In genomic region chr11:117144477-117145392, GRCh38 we compare ENCODE assay signal across 7 cellular contexts. TPM values are rescaled to one million over a fixed set of nuclear protein-coding genes. Genes with fewer than 3 reads are reported as not detected.
DNase-seq lines count a peak whose midpoint lies in the region; ATAC-seq and TF ChIP-seq lines count a peak whose summit lies in the region.

No MANE protein-coding gene starts in this region.

- CTCF ChIA-PET in IMR-90 (lab: Yijun Ruan, JAX): no interaction called here

- DNase-seq in GM12865 (ENCODE audit: low read depth): peak; percentile 68
- DNase-seq in IMR-90: peak; percentile 86
- peak; percentile 18 for DNase-seq in T-helper 9 cell
- no peak for DNase-seq in central memory CD8-positive, alpha-beta T cell (ENCODE audit: low spot score in 2 of 2)
- peak; percentile 39 for DNase-seq in inferior parietal cortex (ENCODE audit: extremely low spot score)

- peaks cover 41% of the 10 kb centered on the region for H3K4me1 Mint-ChIP-seq in central memory CD8-positive, alpha-beta T cell

- H3K18ac ChIP-seq in IMR-90 (ENCODE audit: low read depth, low read length): peak overlapping the region; percentile 75

- intact Hi-C loops in IMR-90 (cut with micrococcal nuclease): loop anchor here (1.0 to 2.0 kb wide), 2 partner anchors 34 to 38 kb away; partner anchors contain the start of gene SIDT2

- H2BK5ac ChIP-seq in IMR-90 (ENCODE audit: low read depth, low read length, poor library complexity, severe bottlenecking): peak overlapping the region; percentile 89

- WGBS in IMR-90 (ENCODE audit: extremely low coverage in 2 of 2, insufficient read length in 1 of 2), 2 experiments: 0% methylated on average over 19 of the region's 62 CpGs; no CpG with 5 or more reads in 1 of the 2 experiments

- H4K91ac ChIP-seq in IMR-90 (ENCODE audit: insufficient read depth, low read depth, low read length): peak overlapping the region; percentile 86

- peak overlapping the region; percentile 99 for H2AK9ac ChIP-seq in IMR-90 (replicated peaks; ENCODE audit: low read depth, low read length, poor library complexity)

- H2AFZ ChIP-seq in IMR-90 (replicated peaks; ENCODE audit: low read length, poor library complexity): peak overlapping the region; percentile 100

- H4K20me1 ChIP-seq in IMR-90 (ENCODE audit: insufficient read depth, low read length): peaks cover 51% of the 10 kb centered on the region

- in situ Hi-C loops in IMR-90 (cut with MboI; ENCODE audit: low sequenced_read_pairs): no loop called here

- H3K4me1 ChIP-seq in IMR-90 (ENCODE audit: control insufficient read depth, insufficient read depth, low read length): peaks cover 2% of the 10 kb centered on the region; the same call in 1 of the 2 replicates

- H3K27ac ChIP-seq in IMR-90 (ENCODE audit: insufficient read depth, low read length) (peak overlapping the region; percentile 85), skin epidermis (peak overlapping the region; percentile 73 to 94 (median 90))

- H3K56ac ChIP-seq in IMR-90 (ENCODE audit: extremely low read depth, insufficient read depth, low read length): peak overlapping the region; percentile 87; the same call in 1 of the 2 replicates

- peak overlapping the region; percentile 93 for H3K4ac ChIP-seq in IMR-90 (ENCODE audit: low read depth, low read length)

- H3K27me3 Mint-ChIP-seq in central memory CD8-positive, alpha-beta T cell: peaks cover 23% of the 10 kb centered on the region

- no peak overlapping the region for H2BK20ac ChIP-seq in IMR-90 (ENCODE audit: low read depth, low read length)

- H3K4me3 ChIP-seq in GM12865 (ENCODE audit: low read depth, low read length) (peak overlapping the region; percentile 97), IMR-90 (ENCODE audit: insufficient read depth, low read depth, low read length) (peak overlapping the region; percentile 73), skin epidermis (peak overlapping the region; percentile 73 to 97 (median 92))

- H3K4me3 Mint-ChIP-seq in central memory CD8-positive, alpha-beta T cell: peak overlapping the region; percentile 97

- BruUV-seq in IMR-90 (replicated peaks; lab: Mats Ljungman, UMichigan): no TSS peak

- no peaks in the 10 kb centered on the region for H3K9me3 Mint-ChIP-seq in central memory CD8-positive, alpha-beta T cell

- dilution Hi-C loops in IMR-90 (cut with HindIII; ENCODE audit: low sequenced_read_pairs, unreplicated experiment): no loop called here

- H3K36me3 Mint-ChIP-seq in central memory CD8-positive, alpha-beta T cell (ENCODE audit: insufficient read depth): peaks cover 31% of the 10 kb centered on the region

- TF ChIP-seq POLR2A in IMR-90 (IDR thresholded peaks at IDR 0.05; ENCODE audit: low read depth, low read length): peak; percentile 16; the same call in 1 of the 2 replicates

- peak overlapping the region; percentile 84 for H2AK5ac ChIP-seq in IMR-90 (ENCODE audit: low read depth, low read length)

- peak overlapping the region; percentile 95 for H3K4me2 ChIP-seq in IMR-90 (ENCODE audit: low read depth, low read length)

- H3K9me3 ChIP-seq in IMR-90 (ENCODE audit: control insufficient read depth, insufficient read depth, low read length): no peaks in the 10 kb centered on the region

- peak overlapping the region; percentile 96 for H3K9ac ChIP-seq in IMR-90 (ENCODE audit: low read depth, low read length)

- H3K27me3 ChIP-seq in IMR-90 (ENCODE audit: control insufficient read depth, insufficient read depth, low read length): no peaks in the 10 kb centered on the region

- H4K5ac ChIP-seq in IMR-90 (ENCODE audit: low read depth, low read length): peak overlapping the region; percentile 54

- TF ChIP-seq RAD21 in IMR-90 (IDR thresholded peaks at IDR 0.05; ENCODE audit: low read length): no peak

- H3K27ac Mint-ChIP-seq in central memory CD8-positive, alpha-beta T cell (ENCODE audit: low read depth): peak overlapping the region; percentile 89

- peak overlapping the region; percentile 16; the same call in 1 of the 3 replicates for H2BK15ac ChIP-seq in IMR-90 (ENCODE audit: low read depth, low read length)

- peaks cover 0 to 28% of the 10 kb centered on the region in 2 experiments; a peak in 1 of 4 replicates for H3K79me1 ChIP-seq in IMR-90 (ENCODE audit: low read depth in 1 of 2, low read length in 2 of 2)

- H3K9me1 ChIP-seq in IMR-90 (ENCODE audit: insufficient read depth, low read length): peaks cover 4% of the 10 kb centered on the region

- H3K23ac ChIP-seq in IMR-90 (ENCODE audit: low read depth, low read length): peak overlapping the region; percentile 84

- peaks cover 8% of the 10 kb centered on the region for H3K36me3 ChIP-seq in IMR-90 (ENCODE audit: control insufficient read depth, insufficient read depth, low read length)

- H3K14ac ChIP-seq in IMR-90 (replicated peaks; ENCODE audit: low read depth, low read length): peak overlapping the region; percentile 98

- peak; percentile 42 for ATAC-seq in GM21786 (IDR thresholded peaks at IDR 0.05; ENCODE audit: unreplicated experiment)
- peak; percentile 66 for ATAC-seq in IMR-90 (ENCODE audit: low read depth)
- peak; percentile 59 for ATAC-seq in central memory CD8-positive, alpha-beta T cell (replicated peaks; ENCODE audit: extremely low read depth, poor library complexity, severe bottlenecking)

- peak overlapping the region; percentile 62 for H2BK120ac ChIP-seq in IMR-90 (ENCODE audit: low read depth, low read length)

- POLR2A ChIA-PET in IMR-90 (lab: Charles Lee; ENCODE audit: unreplicated experiment): interaction anchor here (0.5 to 1.8 kb wide), 6 partner anchors 18 to 220 kb away, joined by 3 to 14 read pairs (median 4); partner anchors contain the start of gene SIDT2

- H4K8ac ChIP-seq in IMR-90 (ENCODE audit: low read depth in 2 of 2, low read length in 2 of 2): peak overlapping the region; percentile 60 to 82

- TF ChIP-seq CTCF in GM12865 (IDR thresholded peaks at IDR 0.05; ENCODE audit: insufficient read depth, low read depth, low read length, missing control alignments) (no peak), IMR-90 (conservative IDR thresholded peaks at IDR 0.05; ENCODE audit: low read depth, low read length) (no peak)

TF ChIP-seq in IMR-90, 13 proteins besides CTCF, POLR2A, EP300 and RAD21:
- TF ChIP-seq NFE2L2 (IDR thresholded peaks at IDR 0.05; ENCODE audit: low read depth, low read length) (no peak), RFX5 (IDR thresholded peaks at IDR 0.05; ENCODE audit: low read depth, low read length) (no peak), CHD1 (IDR thresholded peaks at IDR 0.05; ENCODE audit: low read depth, low read length) (no peak), MXI1 (IDR thresholded peaks at IDR 0.05; ENCODE audit: borderline replicate concordance, low read depth, low read length) (0 out of 2 replicates have a peak, but pooled peaks have one; percentile 14), ELK1 (IDR thresholded peaks at IDR 0.05; ENCODE audit: borderline replicate concordance, low read depth, low read length) (no peak), SMC3 (IDR thresholded peaks at IDR 0.05; ENCODE audit: low read depth, low read length) (no peak), CEBPB (IDR thresholded peaks at IDR 0.05; ENCODE audit: low read depth, low read length) (no peak), FOS (IDR thresholded peaks at IDR 0.05; ENCODE audit: low read depth, low read length) (peak; percentile 79), MAZ (IDR thresholded peaks at IDR 0.05; ENCODE audit: borderline replicate concordance, low read depth, low read length) (no peak), USF2 (IDR thresholded peaks at IDR 0.05; ENCODE audit: low read depth, low read length) (no peak), MAFK (IDR thresholded peaks at IDR 0.05; ENCODE audit: low read depth, low read length) (no peak), RCOR1 (IDR thresholded peaks at IDR 0.05; ENCODE audit: insufficient replicate concordance, low read length) (no peak), BHLHE40 (IDR thresholded peaks at IDR 0.05; ENCODE audit: low read depth, low read length) (peak; percentile 40; the same call in 1 of the 2 replicates)

RNA-seq across cellular contexts. Expression of gene PAFAH1B2, which starts 0.6 kb away (rescaled TPM):
- 213 and 280 TPM in 2 replicates for total RNA-seq in IMR-90 (2012; rRNA removed)
- 24.2 and 29.8 TPM in 2 replicates for polyA plus RNA-seq in IMR-90 (2012; rRNA removed)
- 10.3 and 25.1 TPM in 2 replicates for polyA plus RNA-seq in IMR-90 (2012; cell fraction: cytosol; rRNA removed)
- polyA plus RNA-seq in IMR-90 (2012; cell fraction: nucleus; rRNA removed; ENCODE audit: low replicate concordance): 7.3 and 18.9 TPM in 2 replicates

RNA-seq across cellular contexts. Expression of gene SIDT2, which starts 33.8 kb away (rescaled TPM):
- total RNA-seq in IMR-90 (2012; rRNA removed): 6.7 and 7.3 TPM in 2 replicates
- polyA plus RNA-seq in IMR-90 (2012; rRNA removed): 29.7 and 30.3 TPM in 2 replicates
- polyA plus RNA-seq in IMR-90 (2012; cell fraction: cytosol; rRNA removed): 13.2 and 30.9 TPM in 2 replicates
- 68.9 and 117 TPM in 2 replicates for polyA plus RNA-seq in IMR-90 (2012; cell fraction: nucleus; rRNA removed; ENCODE audit: low replicate concordance)

RNA-seq across cellular contexts. Expression of gene SIK3, which starts 46.5 kb away (rescaled TPM):
- 8.2 and 17.2 TPM in 2 replicates for total RNA-seq in IMR-90 (2012; rRNA removed)
- 7.5 and 9.1 TPM in 2 replicates for polyA plus RNA-seq in IMR-90 (2012; rRNA removed)
- polyA plus RNA-seq in IMR-90 (2012; cell fraction: cytosol; rRNA removed): 4.5 and 6.9 TPM in 2 replicates
- 18.6 and 18.8 TPM in 2 replicates for polyA plus RNA-seq in IMR-90 (2012; cell fraction: nucleus; rRNA removed; ENCODE audit: low replicate concordance)

RNA-seq across cellular contexts. Expression of gene TAGLN, which starts 54.4 kb away (rescaled TPM):
- total RNA-seq in IMR-90 (2012; rRNA removed): 1,558 and 2,558 TPM in 2 replicates
- 3,760 and 3,780 TPM in 2 replicates for polyA plus RNA-seq in IMR-90 (2012; rRNA removed)
- 3,517 and 4,395 TPM in 2 replicates for polyA plus RNA-seq in IMR-90 (2012; cell fraction: cytosol; rRNA removed)
- 1,556 and 1,814 TPM in 2 replicates for polyA plus RNA-seq in IMR-90 (2012; cell fraction: nucleus; rRNA removed; ENCODE audit: low replicate concordance)

Comparison
In these comparisons a context has a peak if more than half of its experiments do, and no peak if none do; other contexts are left out.
1. DNase-seq: peak in GM12865 (single experiment), IMR-90 (single experiment), T-helper 9 cell (single experiment) and inferior parietal cortex (single experiment); none in central memory CD8-positive, alpha-beta T cell (0 of 2).
2. Peak in every context shown above with its lines, with median percentiles within 50 percentile points of each other: H3K4me3 ChIP-seq and ATAC-seq.